15 cellular contexts compared by ENCODE assay signal in genomic region chr2:26605969-26606846, GRCh38. TPM values are rescaled to one million over a fixed set of nuclear protein-coding genes. Genes with fewer than 3 reads are reported as not detected.
A peak's percentile ranks its signal among the peaks of the same experiment; 100 is the strongest.
DNase-seq lines count a peak whose midpoint lies in the region; ATAC-seq and TF ChIP-seq lines count a peak whose summit lies in the region.
"Had no signal": no experiment of that assay in that cellular context is flagged by ENCODE, and none has a peak within 500 bp of the region (broad histone marks: within the 10 kb centered on the region; RNA-seq: fewer than 3 reads in every experiment).

No MANE protein-coding gene starts in this region.

- H3K4me3 ChIP-seq in Caco-2 (ENCODE audit: low read depth, low read length) (no peak overlapping the region), fibroblast of mammary gland (ENCODE audit: control insufficient read depth, low read depth, low read length) (no peak overlapping the region), ovary (no peak overlapping the region)

- intact Hi-C loops in Caco-2 (cut with micrococcal nuclease; ENCODE audit: unreplicated experiment) (loop anchor here (1.0 to 5.0 kb wide), 5 partner anchors 25 to 179 kb away; partner anchors contain the start of gene CIB4), ovary (cut with DNase I) (loop anchor here (1.0 to 5.0 kb wide), 4 partner anchors 136 to 141 kb away; no protein-coding TSS in a partner anchor)

- DNase-seq in Caco-2: no peak
- DNase-seq in NCI-H524 treated with DMSO at 0.1 percent for 48 hours (lab: John Stamatoyannopoulos, UW): peak; percentile 67
- peak; percentile 71 for DNase-seq in fibroblast of mammary gland (ENCODE audit: low read depth)
- peak in 4 of 5 donors; percentile 41 to 68 (median 56) for DNase-seq in ovary
- no peak for DNase-seq in HPDE6-E6E7 (ENCODE audit: extremely low spot score)
- DNase-seq in GM10266 (ENCODE audit: extremely low spot score): no peak
- no peak for DNase-seq in T1000 (lab: John Stamatoyannopoulos, UW)
- DNase-seq: activated CD4-positive, CD25-positive, alpha-beta regulatory T cell; NCI-H1436 treated with DMSO at 0.1 percent for 48 hours; NCI-H526 treated with DMSO at 0.1 percent for 48 hours had no signal

- H3K9me3 Mint-ChIP-seq in Caco-2 (ENCODE audit: unreplicated experiment): no peaks in the 10 kb centered on the region
- H3K9me3 Mint-ChIP-seq: activated naive CD4-positive, alpha-beta T cell treated with anti-CD3 and anti-CD28 coated beads, Interleukin-2, amount 50 U/mL, for 24 hours had no signal

- H3K4me1 ChIP-seq in Caco-2 (peaks cover 22% of the 10 kb centered on the region), ovary (ENCODE audit: insufficient read depth) (no peaks in the 10 kb centered on the region)

- TF ChIP-seq CTCF in Caco-2 (IDR thresholded peaks at IDR 0.05; ENCODE audit: insufficient read depth in 1 of 2, low read depth in 1 of 2, low read length in 1 of 2, severe bottlenecking in 1 of 2, unreplicated experiment in 1 of 2): no peak
- no peak for TF ChIP-seq CTCF in fibroblast of mammary gland (conservative IDR thresholded peaks at IDR 0.05; ENCODE audit: control insufficient read depth, insufficient read depth, low read depth, low read length)
- TF ChIP-seq CTCF in ovary (IDR thresholded peaks at IDR 0.05): no peak
- no peak for TF ChIP-seq CTCF in GM10266 (IDR thresholded peaks at IDR 0.05; ENCODE audit: control insufficient read depth, insufficient read depth, low read depth, missing control alignments)

- no peak for ATAC-seq in GM19023 (IDR thresholded peaks at IDR 0.05; ENCODE audit: unreplicated experiment)

- H3K4me3 Mint-ChIP-seq in Caco-2 (ENCODE audit: unreplicated experiment): peak overlapping the region; percentile 3
- H3K4me3 Mint-ChIP-seq: activated naive CD4-positive, alpha-beta T cell treated with anti-CD3 and anti-CD28 coated beads, Interleukin-2, amount 50 U/mL, for 24 hours had no signal

- H3K27me3 ChIP-seq in Caco-2 (replicated peaks; ENCODE audit: control insufficient read depth, insufficient read depth, low read length) (no peaks in the 10 kb centered on the region), ovary (no peaks in the 10 kb centered on the region)

- no peak overlapping the region for H3K27ac ChIP-seq in ovary

- POLR2A ChIA-PET in Caco-2 (lab: Charles Lee): interaction anchor here (0.6 kb wide), 1 partner anchor 954 kb away, joined by 7 read pairs; no protein-coding TSS in a partner anchor

- TF ChIP-seq EP300 in ovary (IDR thresholded peaks at IDR 0.05): no peak

- H3K4me1 Mint-ChIP-seq in Caco-2 (ENCODE audit: low read depth, unreplicated experiment): peaks cover 35% of the 10 kb centered on the region

- CTCF ChIA-PET in Caco-2 (lab: Charles Lee): interaction anchor here (0.9 to 3.4 kb wide), 5 partner anchors 9 to 146 kb away, joined by 3 to 35 read pairs (median 3); no protein-coding TSS in a partner anchor

- BruUV-seq in Caco-2 (replicated peaks; lab: Mats Ljungman, UMichigan): no TSS peak

- no peaks in the 10 kb centered on the region for H3K36me3 Mint-ChIP-seq in Caco-2 (ENCODE audit: insufficient read depth, unreplicated experiment)
- H3K36me3 Mint-ChIP-seq: activated naive CD4-positive, alpha-beta T cell treated with anti-CD3 and anti-CD28 coated beads, Interleukin-2, amount 50 U/mL, for 24 hours had no signal

- H3K9me3 ChIP-seq in Caco-2 (no peaks in the 10 kb centered on the region), ovary (no peaks in the 10 kb centered on the region)

- H3K27ac Mint-ChIP-seq in Caco-2 (ENCODE audit: unreplicated experiment): peak overlapping the region; percentile 76

- H3K27me3 Mint-ChIP-seq in Caco-2 (ENCODE audit: insufficient read depth, unreplicated experiment): peaks cover 3% of the 10 kb centered on the region

- H3K36me3 ChIP-seq in Caco-2 (ENCODE audit: control insufficient read depth, insufficient read depth, low read length) (no peaks in the 10 kb centered on the region), ovary (no peaks in the 10 kb centered on the region)

- WGBS in ovary, 3 donors: 59 to 65% (median 65%) methylated on average over 19 of the region's 19 CpGs

- no peak for TF ChIP-seq POLR2A in ovary (IDR thresholded peaks at IDR 0.05)

RNA-seq across cellular contexts. Expression of gene CIB4, which starts 35.0 kb away (rescaled TPM):
- total RNA-seq in Caco-2 (2022) (not detected in 2 replicates), ovary (not detected)
- polyA plus RNA-seq in ovary: 1 to 10 TPM in 1 of 2 donors, not detected in 1; 3.9 TPM
- total RNA-seq: dermis blood vessel endothelial cell, fibroblast of lung, myocyte had no signal
- polyA plus RNA-seq: fibroblast of lung had no signal

Comparison
In these comparisons a context has a peak if more than half of its experiments do, and no peak if none do; other contexts are left out.
1. DNase-seq: peak in NCI-H524 treated with DMSO at 0.1 percent for 48 hours (single experiment), fibroblast of mammary gland (single experiment) and ovary (4 of 5); none in Caco-2 (0 of 2), HPDE6-E6E7 (single experiment), GM10266 (single experiment) and T1000 (single experiment).